Comparison of ENCODE assay signal across 1 cellular context in the genomic region with DNA sequence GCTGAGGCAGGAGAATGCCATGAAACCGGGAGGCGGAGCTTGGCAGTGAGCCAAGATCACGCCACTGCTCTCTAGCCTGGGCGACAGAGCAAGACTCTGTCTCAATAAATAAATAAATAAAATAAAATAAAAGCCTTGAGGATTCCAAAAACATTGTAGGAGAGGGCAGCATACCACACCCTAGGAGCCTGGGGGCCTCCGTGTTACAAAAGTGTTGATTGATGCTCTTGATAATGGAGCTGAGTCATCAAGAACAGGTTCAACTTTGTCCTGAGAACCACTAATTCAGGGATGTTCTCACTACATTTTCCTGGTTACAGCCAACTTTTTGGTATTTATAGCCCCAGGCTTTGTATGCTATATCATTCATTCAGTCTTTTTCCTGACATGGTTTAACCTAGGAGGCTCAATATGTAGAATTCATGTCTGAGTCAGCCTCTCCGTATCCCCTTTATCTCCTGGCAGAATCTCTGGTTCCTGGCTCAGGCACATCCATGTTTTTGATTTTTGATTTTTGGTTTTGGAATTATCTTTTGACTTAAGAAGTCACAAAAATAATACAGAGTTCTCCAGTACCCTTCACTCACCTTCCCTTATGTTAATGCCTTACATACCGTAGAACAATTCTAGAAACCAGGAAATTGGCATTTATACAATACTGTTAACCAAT.
TF ChIP-seq lines count a peak whose summit lies in the region.

No MANE protein-coding gene starts in this region.

TF ChIP-seq in HEK293, 187 proteins besides CTCF, POLR2A, EP300 and RAD21 (continued from another document):
- TF ChIP-seq, protein P1, sequence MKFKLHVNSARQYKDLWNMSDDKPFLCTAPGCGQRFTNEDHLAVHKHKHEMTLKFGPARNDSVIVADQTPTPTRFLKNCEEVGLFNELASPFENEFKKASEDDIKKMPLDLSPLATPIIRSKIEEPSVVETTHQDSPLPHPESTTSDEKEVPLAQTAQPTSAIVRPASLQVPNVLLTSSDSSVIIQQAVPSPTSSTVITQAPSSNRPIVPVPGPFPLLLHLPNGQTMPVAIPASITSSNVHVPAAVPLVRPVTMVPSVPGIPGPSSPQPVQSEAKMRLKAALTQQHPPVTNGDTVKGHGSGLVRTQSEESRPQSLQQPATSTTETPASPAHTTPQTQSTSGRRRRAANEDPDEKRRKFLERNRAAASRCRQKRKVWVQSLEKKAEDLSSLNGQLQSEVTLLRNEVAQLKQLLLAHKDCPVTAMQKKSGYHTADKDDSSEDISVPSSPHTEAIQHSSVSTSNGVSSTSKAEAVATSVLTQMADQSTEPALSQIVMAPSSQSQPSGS (tag by site-specific recombination; IDR thresholded peaks at IDR 0.05; ENCODE audit: low read depth): 0 out of 2 replicates have a peak, but pooled peaks have one; percentile 19
